ENCODE assay signal across 8 cellular contexts in the genomic region with DNA sequence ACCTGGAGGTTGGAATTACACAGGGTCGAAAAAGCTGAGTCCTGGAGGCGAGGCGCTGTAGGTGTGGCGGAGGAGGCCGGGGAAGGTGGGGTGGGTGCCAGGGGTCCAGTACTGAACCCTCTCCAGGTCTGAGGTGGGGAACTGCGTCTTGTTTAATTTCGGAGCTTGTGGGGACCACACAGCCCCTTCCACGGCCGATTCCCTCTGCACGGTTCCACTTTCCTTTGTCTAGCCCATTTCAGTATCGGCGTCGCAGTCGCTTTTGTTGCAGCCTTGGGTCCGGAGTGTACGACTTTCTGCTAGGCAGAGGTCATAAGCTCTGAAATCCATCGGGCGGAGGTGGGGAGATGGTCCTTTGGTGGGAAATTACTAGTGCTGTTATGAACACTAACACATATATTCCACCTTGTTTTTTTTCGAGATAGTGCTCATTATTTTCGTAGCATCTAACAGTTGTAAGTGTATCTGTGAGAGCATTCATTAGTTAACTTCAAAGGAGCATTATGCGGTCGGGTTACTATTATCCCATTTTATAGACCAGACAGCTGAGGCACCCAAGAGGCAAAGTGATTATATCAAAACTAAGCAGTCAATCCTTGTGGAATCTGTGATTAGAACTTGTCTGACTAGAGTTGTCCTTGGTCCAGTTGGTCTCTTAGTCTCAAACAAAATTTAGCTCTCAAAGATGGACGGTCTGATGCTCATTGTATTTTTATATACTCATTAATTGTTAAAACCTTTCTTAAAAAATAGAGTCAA. TPM values are rescaled to one million over a fixed set of nuclear protein-coding genes. Genes with fewer than 3 reads are reported as not detected.
DNase-seq lines count a peak whose midpoint lies in the region; ATAC-seq and TF ChIP-seq lines count a peak whose summit lies in the region.

No MANE protein-coding gene starts in this region.

- H3K27me3 ChIP-seq in WERI-Rb-1 (ENCODE audit: insufficient read depth, low read depth, severe bottlenecking) (no peaks in the 10 kb centered on the region), left ventricle myocardium inferior (ENCODE audit: low read depth) (no peaks in the 10 kb centered on the region), HAP-1 (ENCODE audit: low read depth) (peaks cover 15% of the 10 kb centered on the region)

- peak; percentile 3 for ATAC-seq in GM19463 (IDR thresholded peaks at IDR 0.05; ENCODE audit: unreplicated experiment)
- ATAC-seq in HG03521 (IDR thresholded peaks at IDR 0.05; ENCODE audit: unreplicated experiment): no peak

- H3K4me3 ChIP-seq in WERI-Rb-1 (ENCODE audit: low read depth, low read length) (peak overlapping the region; percentile 57), left ventricle myocardium inferior (peak overlapping the region; percentile 75), HAP-1 (no peak overlapping the region)

- DNase-seq in WERI-Rb-1 (no peak), left ventricle myocardium inferior (no peak), retina (peak; percentile 77), AG08395 (ENCODE audit: low spot score) (no peak), HAP-1 (ENCODE audit: low spot score in 2 of 2) (no peak)
- no peak for DNase-seq in stimulated activated CD4-positive, alpha-beta T cell treated with anti-CD3 and anti-CD28 coated beads, Interleukin-15, amount 100 ng/mL, for 24 hours

- intact Hi-C loops in left ventricle myocardium inferior (cut with micrococcal nuclease): no loop called here

- TF ChIP-seq CTCF in WERI-Rb-1 (IDR thresholded peaks at IDR 0.05; ENCODE audit: low read depth, low read length): no peak
- TF ChIP-seq CTCF in left ventricle myocardium inferior (IDR thresholded peaks at IDR 0.05; ENCODE audit: borderline replicate concordance): no peak

- peaks cover 55% of the 10 kb centered on the region for H3K4me1 ChIP-seq in left ventricle myocardium inferior
- no peaks in the 10 kb centered on the region for H3K4me1 ChIP-seq in HAP-1

- in situ Hi-C loops in HAP-1 (cut with MboI; ENCODE audit: low sequenced_read_pairs): no loop called here

- H3K9me3 ChIP-seq in WERI-Rb-1 (ENCODE audit: severe bottlenecking): no peaks in the 10 kb centered on the region
- H3K9me3 ChIP-seq in left ventricle myocardium inferior (replicated peaks): no peaks in the 10 kb centered on the region
- no peaks in the 10 kb centered on the region for H3K9me3 ChIP-seq in HAP-1

- H3K36me3 ChIP-seq in WERI-Rb-1 (no peaks in the 10 kb centered on the region), left ventricle myocardium inferior (no peaks in the 10 kb centered on the region), HAP-1 (replicated peaks) (no peaks in the 10 kb centered on the region)

- no peak overlapping the region for H3K27ac ChIP-seq in WERI-Rb-1
- peak overlapping the region; percentile 88 for H3K27ac ChIP-seq in left ventricle myocardium inferior (replicated peaks)

RNA-seq across cellular contexts. Expression of gene RNF180, which starts 0.7 kb away (rescaled TPM):
- total RNA-seq in left ventricle myocardium inferior: 12.9 TPM
